In genomic region chr18:9696701-9697100, GRCh38 we compare ENCODE assay signal across 1 cellular context.
TF ChIP-seq lines count a peak whose summit lies in the region.

No MANE protein-coding gene starts in this region.

TF ChIP-seq in K562, 482 proteins besides CTCF, POLR2A, EP300 and RAD21:
- no peak for TF ChIP-seq PBX2 (CRISPR knock-in tag; IDR thresholded peaks at IDR 0.05; ENCODE audit: low read depth)
- TF ChIP-seq PBX2 (tag; conservative IDR thresholded peaks at IDR 0.05; ENCODE audit: low read depth) = no peak
- TF ChIP-seq CHD4 (IDR thresholded peaks at IDR 0.05; ENCODE audit: insufficient read depth, insufficient replicate concordance, low read depth, low read length, poor library complexity, severe bottlenecking) = no peak
- TF ChIP-seq MEF2D (tag; conservative IDR thresholded peaks at IDR 0.05; ENCODE audit: low read depth) = no peak
- TF ChIP-seq MLLT1 (IDR thresholded peaks at IDR 0.05) = no peak
- no peak for TF ChIP-seq ZNF76 (CRISPR knock-in tag; IDR thresholded peaks at IDR 0.05; ENCODE audit: borderline replicate concordance)
- no peak for TF ChIP-seq MAFF (IDR thresholded peaks at IDR 0.05; ENCODE audit: low read length)
- no peak for TF ChIP-seq RBM39 (optimal IDR thresholded peaks at IDR 0.05; ENCODE audit: low read depth, low read length)
- no peak for TF ChIP-seq NCOA2 (IDR thresholded peaks at IDR 0.05; ENCODE audit: partially characterized antibody in 2 of 2)
- TF ChIP-seq GABPB2 (CRISPR knock-in tag; conservative IDR thresholded peaks at IDR 0.05) = no peak
- no peak for TF ChIP-seq POLR2AphosphoS5 (IDR thresholded peaks at IDR 0.05; ENCODE audit: control insufficient read depth, insufficient read depth, low read depth, low read length)
- TF ChIP-seq STAG1 (CRISPR knock-in tag; IDR thresholded peaks at IDR 0.05; ENCODE audit: borderline replicate concordance) = no peak
- no peak for TF ChIP-seq RUNX1 (IDR thresholded peaks at IDR 0.05; ENCODE audit: low read depth)
- TF ChIP-seq SMARCA4 (IDR thresholded peaks at IDR 0.05) = no peak
- TF ChIP-seq USF1 (CRISPR knock-in tag; IDR thresholded peaks at IDR 0.05) = no peak
- TF ChIP-seq CHD2 (IDR thresholded peaks at IDR 0.05; ENCODE audit: low read depth, low read length) = no peak
- TF ChIP-seq SMAD1 (IDR thresholded peaks at IDR 0.05; ENCODE audit: low read depth, low read length, partially characterized antibody) = no peak
- no peak for TF ChIP-seq ZNF239 (CRISPR knock-in tag; IDR thresholded peaks at IDR 0.05)
- no peak for TF ChIP-seq ZC3H8 (IDR thresholded peaks at IDR 0.05)
